Comparison of ENCODE assay signal across 11 cellular contexts in genomic region chr21:39080366-39080765, GRCh38.
"Had no signal": no experiment of that assay in that cellular context is flagged by ENCODE, and none has a peak within 500 bp of the region (broad histone marks: within the 10 kb centered on the region; RNA-seq: fewer than 3 reads in every experiment).

No MANE protein-coding gene starts in this region.

- H3K4me3 ChIP-seq: esophagus squamous epithelium, sigmoid colon, skin epidermis, testis, tibial nerve had no signal

- H3K36me3 ChIP-seq: esophagus squamous epithelium, sigmoid colon, tibial nerve had no signal

- DNase-seq: dermis blood vessel endothelial cell; immature natural killer cell; mammary epithelial cell; naive thymus-derived CD4-positive, alpha-beta T cell; sigmoid colon; stimulated activated CD4-positive, alpha-beta T cell treated with anti-CD3 and anti-CD28 coated beads, Interleukin-12 subunit alpha, Interleukin-12 subunit beta, amount 100 ng/mL, for 4 hours; stimulated activated naive CD8-positive, alpha-beta T cell treated with anti-CD3 and anti-CD28 coated beads, Interleukin-15, Interleukin-2, amounts not matched to agents 100 U/mL and 50 U/mL, for 24 hours; testis had no signal

- H3K9me3 ChIP-seq: sigmoid colon, testis, tibial nerve had no signal

- H3K27me3 ChIP-seq: esophagus squamous epithelium, sigmoid colon, testis, tibial nerve had no signal

- H3K27ac ChIP-seq: testis had no signal
